In the genomic region with DNA sequence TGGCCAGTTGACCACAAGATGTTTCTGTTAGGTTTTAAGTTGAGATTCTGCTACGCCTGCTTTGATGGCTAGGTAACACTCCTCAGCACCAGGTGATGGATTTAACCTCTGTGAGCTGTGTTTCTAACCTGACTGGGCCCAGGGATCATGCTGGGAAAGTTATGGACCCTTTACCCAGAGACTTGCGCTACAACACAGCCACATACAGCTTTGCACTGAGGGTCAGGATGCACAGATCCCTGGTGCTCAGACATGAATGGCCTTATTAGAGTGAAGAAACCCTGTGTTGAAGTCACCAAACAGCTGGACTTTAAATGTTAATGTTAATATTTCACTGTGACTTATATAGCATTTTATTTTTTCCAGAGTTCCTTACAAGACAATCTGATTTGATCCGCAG, we compare ENCODE assay signal across 1 cellular context.
TF ChIP-seq lines count a peak whose summit lies in the region.

No MANE protein-coding gene starts in this region.

TF ChIP-seq in HEK293, 187 proteins besides CTCF, POLR2A, EP300 and RAD21 (continued from another document):
- TF ChIP-seq, protein P1, sequence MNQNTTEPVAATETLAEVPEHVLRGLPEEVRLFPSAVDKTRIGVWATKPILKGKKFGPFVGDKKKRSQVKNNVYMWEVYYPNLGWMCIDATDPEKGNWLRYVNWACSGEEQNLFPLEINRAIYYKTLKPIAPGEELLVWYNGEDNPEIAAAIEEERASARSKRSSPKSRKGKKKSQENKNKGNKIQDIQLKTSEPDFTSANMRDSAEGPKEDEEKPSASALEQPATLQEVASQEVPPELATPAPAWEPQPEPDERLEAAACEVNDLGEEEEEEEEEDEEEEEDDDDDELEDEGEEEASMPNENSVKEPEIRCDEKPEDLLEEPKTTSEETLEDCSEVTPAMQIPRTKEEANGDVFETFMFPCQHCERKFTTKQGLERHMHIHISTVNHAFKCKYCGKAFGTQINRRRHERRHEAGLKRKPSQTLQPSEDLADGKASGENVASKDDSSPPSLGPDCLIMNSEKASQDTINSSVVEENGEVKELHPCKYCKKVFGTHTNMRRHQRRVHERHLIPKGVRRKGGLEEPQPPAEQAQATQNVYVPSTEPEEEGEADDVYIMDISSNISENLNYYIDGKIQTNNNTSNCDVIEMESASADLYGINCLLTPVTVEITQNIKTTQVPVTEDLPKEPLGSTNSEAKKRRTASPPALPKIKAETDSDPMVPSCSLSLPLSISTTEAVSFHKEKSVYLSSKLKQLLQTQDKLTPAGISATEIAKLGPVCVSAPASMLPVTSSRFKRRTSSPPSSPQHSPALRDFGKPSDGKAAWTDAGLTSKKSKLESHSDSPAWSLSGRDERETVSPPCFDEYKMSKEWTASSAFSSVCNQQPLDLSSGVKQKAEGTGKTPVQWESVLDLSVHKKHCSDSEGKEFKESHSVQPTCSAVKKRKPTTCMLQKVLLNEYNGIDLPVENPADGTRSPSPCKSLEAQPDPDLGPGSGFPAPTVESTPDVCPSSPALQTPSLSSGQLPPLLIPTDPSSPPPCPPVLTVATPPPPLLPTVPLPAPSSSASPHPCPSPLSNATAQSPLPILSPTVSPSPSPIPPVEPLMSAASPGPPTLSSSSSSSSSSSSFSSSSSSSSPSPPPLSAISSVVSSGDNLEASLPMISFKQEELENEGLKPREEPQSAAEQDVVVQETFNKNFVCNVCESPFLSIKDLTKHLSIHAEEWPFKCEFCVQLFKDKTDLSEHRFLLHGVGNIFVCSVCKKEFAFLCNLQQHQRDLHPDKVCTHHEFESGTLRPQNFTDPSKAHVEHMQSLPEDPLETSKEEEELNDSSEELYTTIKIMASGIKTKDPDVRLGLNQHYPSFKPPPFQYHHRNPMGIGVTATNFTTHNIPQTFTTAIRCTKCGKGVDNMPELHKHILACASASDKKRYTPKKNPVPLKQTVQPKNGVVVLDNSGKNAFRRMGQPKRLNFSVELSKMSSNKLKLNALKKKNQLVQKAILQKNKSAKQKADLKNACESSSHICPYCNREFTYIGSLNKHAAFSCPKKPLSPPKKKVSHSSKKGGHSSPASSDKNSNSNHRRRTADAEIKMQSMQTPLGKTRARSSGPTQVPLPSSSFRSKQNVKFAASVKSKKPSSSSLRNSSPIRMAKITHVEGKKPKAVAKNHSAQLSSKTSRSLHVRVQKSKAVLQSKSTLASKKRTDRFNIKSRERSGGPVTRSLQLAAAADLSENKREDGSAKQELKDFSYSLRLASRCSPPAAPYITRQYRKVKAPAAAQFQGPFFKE (tag by site-specific recombination; IDR thresholded peaks at IDR 0.05; ENCODE audit: borderline replicate concordance) = no peak
